In genomic region chr1:231544943-231545592, GRCh38 we compare ENCODE assay signal across 12 cellular contexts. TPM values are rescaled to one million over a fixed set of nuclear protein-coding genes. Genes with fewer than 3 reads are reported as not detected.
DNase-seq lines count a peak whose midpoint lies in the region; ATAC-seq and TF ChIP-seq lines count a peak whose summit lies in the region.
"Had no signal": no experiment of that assay in that cellular context is flagged by ENCODE, and none has a peak within 500 bp of the region (broad histone marks: within the 10 kb centered on the region; RNA-seq: fewer than 3 reads in every experiment).

No MANE protein-coding gene starts in this region.

- H3K9me3 ChIP-seq in subcutaneous abdominal adipose tissue (ENCODE audit: control insufficient read depth in 5 of 5, low read length in 5 of 5), result peaks cover 0 to 4% (median 0%) of the 10 kb centered on the region in 5 donors

- DNase-seq in HEK293T (ENCODE audit: extremely low spot score), result no peak
- peak; percentile 25 for DNase-seq in astrocyte of the hippocampus (ENCODE audit: low read depth, low spot score)
- no peak for DNase-seq in left cardiac atrium
- no peak for DNase-seq in NCI-H187 treated with DMSO at 0.1 percent for 48 hours (lab: John Stamatoyannopoulos, UW)
- DNase-seq in RKO (ENCODE audit: low spot score), result no peak
- DNase-seq in Kasumi-1 (lab: John Stamatoyannopoulos, UW), result no peak
- DNase-seq: Calu3; CD4-positive, alpha-beta memory T cell; H9; NCI-H1930; NCI-H748 treated with DMSO at 0.1 percent for 48 hours had no signal

- H3K4me1 ChIP-seq in subcutaneous abdominal adipose tissue (ENCODE audit: control insufficient read depth in 5 of 5, insufficient read depth in 5 of 5, low read length in 5 of 5), result peaks cover 0 to 31% (median 0%) of the 10 kb centered on the region in 5 donors

- peaks cover 8 to 43% (median 26%) of the 10 kb centered on the region in 5 donors for H3K36me3 ChIP-seq in subcutaneous abdominal adipose tissue (ENCODE audit: control insufficient read depth in 5 of 5, insufficient read depth in 5 of 5, low read length in 5 of 5)

- CTCF ChIA-PET in HEK293T (lab: Yijun Ruan, JAX), result no interaction called here

- intact Hi-C loops in left cardiac atrium (cut with DNase I), result no loop called here

- no peak overlapping the region for H3K4me3 ChIP-seq in subcutaneous abdominal adipose tissue (ENCODE audit: low read depth in 1 of 5, low read length in 5 of 5)

- ATAC-seq in left cardiac atrium, result peak; percentile 34 to 42

- peak overlapping the region; percentile 21 for H3K27ac ChIP-seq in subcutaneous abdominal adipose tissue (ENCODE audit: low read depth, low read length)

- no peaks in the 10 kb centered on the region for H3K27me3 ChIP-seq in subcutaneous abdominal adipose tissue (ENCODE audit: control insufficient read depth in 5 of 5, insufficient read depth in 4 of 5, low read length in 5 of 5)

- POLR2A ChIA-PET in HEK293T (lab: Yijun Ruan, JAX), result no interaction called here

- no peak overlapping the region for H3K9ac ChIP-seq in subcutaneous abdominal adipose tissue (ENCODE audit: low read length in 5 of 5)

TF ChIP-seq in HEK293T, 16 proteins besides CTCF, POLR2A, EP300 and RAD21:
- TF ChIP-seq LEF1 (IDR thresholded peaks at IDR 0.05; ENCODE audit: borderline replicate concordance) (0 out of 2 replicates have a peak, but pooled peaks have one; percentile 33), FOXA1 (IDR thresholded peaks at IDR 0.05) (no peak)

RNA-seq across cellular contexts. Expression of gene TSNAX, which starts 16.6 kb away (rescaled TPM):
- 10 to 100 TPM; 27.8 to 44.0 TPM for total RNA-seq in left cardiac atrium
